38 cellular contexts compared by ENCODE assay signal in genomic region chr22:38968801-38969200, GRCh38. TPM values are rescaled to one million over a fixed set of nuclear protein-coding genes. Genes with fewer than 3 reads are reported as not detected.
"Had no signal": no experiment of that assay in that cellular context is flagged by ENCODE, and none has a peak within 500 bp of the region (broad histone marks: within the 10 kb centered on the region; RNA-seq: fewer than 3 reads in every experiment).

No MANE protein-coding gene starts in this region.

- H3K36me3 Mint-ChIP-seq: activated CD8-positive, alpha-beta memory T cell treated with anti-CD3 and anti-CD28 coated beads, Interleukin-2, amount 10 ng/mL, durations not matched to agents 7 days and 5 days; activated naive CD4-positive, alpha-beta T cell treated with anti-CD3 and anti-CD28 coated beads, Interleukin-2, amount 10 ng/mL, durations not matched to agents 7 days and 5 days; activated naive CD8-positive, alpha-beta T cell had no signal

- H3K9me3 Mint-ChIP-seq: activated CD4-positive, alpha-beta memory T cell treated with anti-CD3 and anti-CD28 coated beads, Interleukin-2, amount 10 ng/mL, durations not matched to agents 7 days and 5 days; activated naive CD4-positive, alpha-beta T cell treated with anti-CD3 and anti-CD28 coated beads, Interleukin-2, amount 10 ng/mL, durations not matched to agents 7 days and 5 days; activated naive CD8-positive, alpha-beta T cell treated with anti-CD3 and anti-CD28 coated beads, Interleukin-2, amount 50 U/mL, for 24 hours; central memory CD8-positive, alpha-beta T cell had no signal

- FAIRE-seq: RCC 7860 had no signal

- ATAC-seq: activated CD8-positive, alpha-beta memory T cell treated with anti-CD3 and anti-CD28 coated beads, Interleukin-2, amount 10 ng/mL, durations not matched to agents 7 days and 5 days; activated naive CD8-positive, alpha-beta T cell treated with anti-CD3 and anti-CD28 coated beads, Interleukin-2, amount 50 U/mL, for 24 hours; Right ventricle myocardium inferior; SK-N-SH treated with all-trans-retinoic acid at 6 μM for 48 hours had no signal

- H3K4me3 Mint-ChIP-seq: activated CD4-positive, alpha-beta memory T cell treated with anti-CD3 and anti-CD28 coated beads, Interleukin-2, amount 10 ng/mL, durations not matched to agents 7 days and 5 days; activated CD8-positive, alpha-beta memory T cell treated with anti-CD3 and anti-CD28 coated beads, Interleukin-2, amount 10 ng/mL, durations not matched to agents 7 days and 5 days; activated naive CD4-positive, alpha-beta T cell treated with anti-CD3 and anti-CD28 coated beads, Interleukin-2, amount 10 ng/mL, durations not matched to agents 7 days and 5 days; activated naive CD8-positive, alpha-beta T cell; activated naive CD8-positive, alpha-beta T cell treated with anti-CD3 and anti-CD28 coated beads, Interleukin-2, amount 50 U/mL, for 24 hours; central memory CD8-positive, alpha-beta T cell had no signal

- H3K4me1 Mint-ChIP-seq: activated naive CD8-positive, alpha-beta T cell treated with anti-CD3 and anti-CD28 coated beads, Interleukin-2, amount 50 U/mL, for 24 hours; central memory CD8-positive, alpha-beta T cell had no signal

- H3K36me3 ChIP-seq: cardiac muscle cell, WERI-Rb-1 had no signal

- H3K27ac ChIP-seq: cardiac muscle cell, PC-9, RWPE1, WERI-Rb-1 had no signal

- H3K4me3 ChIP-seq: cardiac muscle cell, PC-9 had no signal

- H3K27ac Mint-ChIP-seq: activated CD4-positive, alpha-beta memory T cell treated with anti-CD3 and anti-CD28 coated beads, Interleukin-2, amount 10 ng/mL, durations not matched to agents 7 days and 5 days; activated CD8-positive, alpha-beta memory T cell treated with anti-CD3 and anti-CD28 coated beads, Interleukin-2, amount 10 ng/mL, durations not matched to agents 7 days and 5 days; activated naive CD4-positive, alpha-beta T cell treated with anti-CD3 and anti-CD28 coated beads, Interleukin-2, amount 10 ng/mL, durations not matched to agents 7 days and 5 days; activated naive CD8-positive, alpha-beta T cell; activated naive CD8-positive, alpha-beta T cell treated with anti-CD3 and anti-CD28 coated beads, Interleukin-2, amount 50 U/mL, for 24 hours had no signal

- DNase-seq: activated CD4-positive, alpha-beta memory T cell treated with anti-CD3 and anti-CD28 coated beads, Interleukin-2, amount 10 ng/mL, durations not matched to agents 7 days and 5 days; activated CD4-positive, alpha-beta T cell treated with anti-CD3 and anti-CD28 coated beads for 1 hour; activated CD4-positive, alpha-beta T cell treated with anti-CD3 and anti-CD28 coated beads for 48 hours; activated CD4-positive, CD25-positive, alpha-beta regulatory T cell; activated CD8-positive, alpha-beta memory T cell treated with anti-CD3 and anti-CD28 coated beads for 24 hours; activated CD8-positive, alpha-beta memory T cell treated with anti-CD3 and anti-CD28 coated beads, Interleukin-2, amount 10 ng/mL, durations not matched to agents 7 days and 5 days; activated CD8-positive, alpha-beta memory T cell treated with anti-CD3 and anti-CD28 coated beads, Interleukin-2, amount 50 U/mL, for 48 hours; activated effector memory CD4-positive, alpha-beta T cell treated with Interleukin-2 at 50 U/mL for 16 hours; activated naive CD4-positive, alpha-beta T cell treated with anti-CD3 and anti-CD28 coated beads, Interleukin-2, amount 10 ng/mL, durations not matched to agents 7 days and 5 days; activated naive CD8-positive, alpha-beta T cell treated with anti-CD3 and anti-CD28 coated beads, Interleukin-2, amount 50 U/mL, for 24 hours; activated T-cell treated with anti-CD3 and anti-CD28 coated beads, Interleukin-2, amount 50 U/mL, for 48 hours; anterior cingulate cortex; NCI-H1048; NCI-H1105 treated with DMSO at 0.1 percent for 48 hours; NCI-H1436; NCI-H1694; NCI-H1930; NCI-H2081 treated with DMSO at 0.1 percent for 48 hours; NCI-H226; NCI-H446 treated with DMSO at 0.1 percent for 48 hours; NCI-H524; PC-9; SIG-M5; SW 1271; T-helper 1 cell; T1000; WERI-Rb-1 had no signal

- H3K27me3 ChIP-seq: cardiac muscle cell had no signal

RNA-seq across cellular contexts. Expression of gene APOBEC3A, which starts 11.4 kb away (rescaled TPM):
- total RNA-seq: activated CD4-positive, alpha-beta memory T cell treated with anti-CD3 and anti-CD28 coated beads, Interleukin-2, amount 10 ng/mL, durations not matched to agents 7 days and 5 days; activated CD8-positive, alpha-beta memory T cell treated with anti-CD3 and anti-CD28 coated beads, Interleukin-2, amount 10 ng/mL, durations not matched to agents 7 days and 5 days; cardiac muscle cell; MCF 10A; OCI-LY7; PC-9; SK-MEL-5; T-helper 2 cell treated with Interferon-gamma antibody and Interleukin-4, amounts not matched to agents 100 ng/mL and 5 ng/mL, for 36 hours had no signal
- polyA plus RNA-seq: cardiac muscle cell had no signal
